ENCODE assay signal across 8 cellular contexts in genomic region chr18:63237486-63237885, GRCh38.
DNase-seq lines count a peak whose midpoint lies in the region; ATAC-seq and TF ChIP-seq lines count a peak whose summit lies in the region.

No MANE protein-coding gene starts in this region.

- H3K36me3 ChIP-seq in heart left ventricle = no peaks in the 10 kb centered on the region

- intact Hi-C loops in heart left ventricle (cut with DNase I) = no loop called here
- intact Hi-C loops in sciatic nerve (cut with DNase I) = no loop called here
- intact Hi-C loops in posterior cingulate gyrus (cut with DNase I) = loop anchor here (10.0 kb wide), 1 partner anchor 83 kb away; no protein-coding TSS in a partner anchor

- H3K27me3 ChIP-seq in heart left ventricle = no peaks in the 10 kb centered on the region

- peak; percentile 54 for DNase-seq in EH (ENCODE audit: low read depth)
- no peak for DNase-seq in heart left ventricle
- DNase-seq in sciatic nerve (ENCODE audit: low spot score) = no peak
- DNase-seq in islet precursor cell = no peak
- DNase-seq in posterior cingulate gyrus = no peak

- ATAC-seq in heart left ventricle (peak in 1 of 4 donors; percentile 19), sciatic nerve (peak; percentile 49), HG02678 (IDR thresholded peaks at IDR 0.05; ENCODE audit: unreplicated experiment) (no peak), HG02588 (IDR thresholded peaks at IDR 0.05; ENCODE audit: unreplicated experiment) (no peak)

- 69 to 80% (median 73%) methylated on average over 2 of the region's 2 CpGs for WGBS in heart left ventricle, 4 donors

- TF ChIP-seq POLR2A in heart left ventricle (IDR thresholded peaks at IDR 0.05) = no peak

- TF ChIP-seq CTCF in WI38 (IDR thresholded peaks at IDR 0.05; ENCODE audit: low read depth, low read length) (no peak), heart left ventricle (IDR thresholded peaks at IDR 0.05) (no peak)

- peaks cover 0 to 39% (median 18%) of the 10 kb centered on the region in 12 donors for H3K4me1 ChIP-seq in heart left ventricle

- H3K27ac ChIP-seq in heart left ventricle = peak overlapping the region; percentile 7 to 90 (median 71)

- no peaks in the 10 kb centered on the region for H3K9me3 ChIP-seq in heart left ventricle

- H3K4me3 ChIP-seq in WI38 (ENCODE audit: low read depth, low read length) = peak overlapping the region; percentile 42
- H3K4me3 ChIP-seq in heart left ventricle = peak overlapping the region in 3 of 12 donors; percentile 13 to 21 (median 16)
